ENCODE assay signal across 8 cellular contexts in genomic region chr17:67378444-67379250, GRCh38. TPM values are rescaled to one million over a fixed set of nuclear protein-coding genes. Genes with fewer than 3 reads are reported as not detected.
DNase-seq lines count a peak whose midpoint lies in the region; ATAC-seq and TF ChIP-seq lines count a peak whose summit lies in the region.

No MANE protein-coding gene starts in this region.

- 0 to 3% (median 1%) methylated on average over 19 to 72 of the region's 72 CpGs for WGBS in adrenal gland, 4 donors
- WGBS in prostate gland, result 0% methylated on average over 46 of the region's 72 CpGs
- under 1% methylated on average over 72 of the region's 72 CpGs for WGBS in urinary bladder

- peak; percentile 45 for ATAC-seq in GM21737 (IDR thresholded peaks at IDR 0.05; ENCODE audit: unreplicated experiment)

- H3K27me3 ChIP-seq in adrenal gland, result no peaks in the 10 kb centered on the region
- no peaks in the 10 kb centered on the region for H3K27me3 ChIP-seq in left ventricle myocardium inferior (ENCODE audit: low read depth)
- no peaks in the 10 kb centered on the region for H3K27me3 ChIP-seq in prostate gland (replicated peaks; ENCODE audit: insufficient read depth)

- H3K4me1 ChIP-seq in adrenal gland (replicated peaks in 1 of 2) (peaks cover 0 to 19% of the 10 kb centered on the region in 2 donors), left ventricle myocardium inferior (peaks cover 60% of the 10 kb centered on the region), prostate gland (replicated peaks) (peaks cover 9% of the 10 kb centered on the region), urinary bladder (ENCODE audit: insufficient read depth) (no peaks in the 10 kb centered on the region)

- intact Hi-C loops in adrenal gland (cut with DNase I), result loop anchor here (5.0 kb wide), 3 partner anchors 99 to 309 kb away; no protein-coding TSS in a partner anchor
- intact Hi-C loops in left ventricle myocardium inferior (cut with micrococcal nuclease), result loop anchor here (5.0 kb wide), 1 partner anchor 309 kb away; no protein-coding TSS in a partner anchor
- intact Hi-C loops in prostate gland (cut with DNase I), result loop anchor here (2.0 to 10.0 kb wide), 4 partner anchors 96 to 446 kb away; partner anchors contain the start of gene BPTF

- H3K4me3 ChIP-seq in adrenal gland (peak overlapping the region; percentile 60 to 95 (median 77)), left ventricle myocardium inferior (peak overlapping the region; percentile 80), prostate gland (peak overlapping the region; percentile 69 to 79), urinary bladder (ENCODE audit: low read depth, low read length) (peak overlapping the region; percentile 87)

- H3K9me3 ChIP-seq in adrenal gland (replicated peaks in 1 of 3) (no peaks in the 10 kb centered on the region), left ventricle myocardium inferior (replicated peaks) (no peaks in the 10 kb centered on the region), prostate gland (no peaks in the 10 kb centered on the region)

- H3K27ac ChIP-seq in adrenal gland, result peak overlapping the region in 4 of 5 donors; percentile 84 to 98 (median 92)
- peak overlapping the region; percentile 96 for H3K27ac ChIP-seq in left ventricle myocardium inferior (replicated peaks)
- H3K27ac ChIP-seq in prostate gland, result peak overlapping the region; percentile 90 to 94
- H3K27ac ChIP-seq in urinary bladder (ENCODE audit: low read depth), result peak overlapping the region; percentile 82

- DNase-seq in COLO829 (ENCODE audit: low spot score) (peak; percentile 54), MV-4-11 (lab: John Stamatoyannopoulos, UW) (peak; percentile 66), SW 1271 (lab: John Stamatoyannopoulos, UW) (peak; percentile 62 to 81), adrenal gland (peak; percentile 75 to 82 (median 81)), left ventricle myocardium inferior (peak; percentile 80), prostate gland (ENCODE audit: low spot score) (peak; percentile 79)

- TF ChIP-seq CTCF in adrenal gland (IDR thresholded peaks at IDR 0.05) (peak in 5 of 6 experiments; percentile 18 to 91 (median 81)), left ventricle myocardium inferior (IDR thresholded peaks at IDR 0.05; ENCODE audit: borderline replicate concordance) (peak; percentile 84), prostate gland (IDR thresholded peaks at IDR 0.05) (peak; percentile 79 to 96 (median 90))

- TF ChIP-seq POLR2A in adrenal gland (IDR thresholded peaks at IDR 0.05), result peak; percentile 61 to 84
- TF ChIP-seq POLR2A in prostate gland (IDR thresholded peaks at IDR 0.05), result peak; percentile 63

- H3K36me3 ChIP-seq in adrenal gland (replicated peaks in 1 of 2) (no peaks in the 10 kb centered on the region), left ventricle myocardium inferior (no peaks in the 10 kb centered on the region), prostate gland (no peaks in the 10 kb centered on the region), urinary bladder (ENCODE audit: insufficient read depth) (no peaks in the 10 kb centered on the region)

RNA-seq across cellular contexts. Expression of gene PITPNC1, which starts 1.6 kb away (rescaled TPM):
- total RNA-seq in adrenal gland (10 to 100 TPM in 5 of 8 donors, 1 to 10 TPM in 3; 4.9 to 33.0 (median 15.7) TPM), left ventricle myocardium inferior (8.1 TPM), prostate gland (10 to 100 TPM; 10.1 to 12.9 TPM), urinary bladder (9.3 TPM)
- polyA plus RNA-seq in adrenal gland (10 to 100 TPM in 1 of 3 donors, 1 to 10 TPM in 2; 6.8 to 15.4 (median 8.5) TPM), urinary bladder (13.4 TPM)

RNA-seq across cellular contexts. Expression of gene PSMD12, which starts 12.3 kb away (rescaled TPM):
- total RNA-seq in adrenal gland (10 to 100 TPM; 19.7 to 88.8 (median 36.0) TPM), left ventricle myocardium inferior (45.0 TPM), prostate gland (10 to 100 TPM; 19.8 to 24.0 TPM), urinary bladder (48.0 TPM)
- polyA plus RNA-seq in adrenal gland (100 to 1,000 TPM in 1 of 3 donors, 10 to 100 TPM in 2; 31.0 to 163 (median 35.7) TPM), urinary bladder (21.1 TPM)

Comparison
In these comparisons a context has a peak if more than half of its experiments do, and no peak if none do; other contexts are left out.
1. Peak in every context shown above with its lines: DNase-seq, ATAC-seq, H3K4me3 ChIP-seq and H3K27ac ChIP-seq.